15 cellular contexts compared by ENCODE assay signal in genomic region chr4:7877131-7877530, GRCh38.
DNase-seq lines count a peak whose midpoint lies in the region; ATAC-seq, FAIRE-seq and TF ChIP-seq lines count a peak whose summit lies in the region.
"Had no signal": no experiment of that assay in that cellular context is flagged by ENCODE, and none has a peak within 500 bp of the region (broad histone marks: within the 10 kb centered on the region; RNA-seq: fewer than 3 reads in every experiment).

No MANE protein-coding gene starts in this region.

- H3K4me3 Mint-ChIP-seq in CD8-positive, alpha-beta T cell: no peak overlapping the region
- H3K4me3 Mint-ChIP-seq in astrocyte (ENCODE audit: unreplicated experiment): no peak overlapping the region
- peak overlapping the region in 6 of 10 donors; percentile 41 to 70 (median 54) for H3K4me3 Mint-ChIP-seq in naive thymus-derived CD8-positive, alpha-beta T cell

- peak overlapping the region; percentile 74 for H3K4me2 ChIP-seq in astrocyte (ENCODE audit: low read length)

- H3K9ac ChIP-seq in astrocyte (ENCODE audit: low read length): peak overlapping the region; percentile 59

- POLR2A ChIA-PET in CD8-positive, alpha-beta T cell (lab: Charles Lee): interaction anchor here (1.0 to 1.2 kb wide), 3 partner anchors 12 to 110 kb away, joined by 3 to 7 read pairs (median 4); no protein-coding TSS in a partner anchor
- POLR2A ChIA-PET in naive thymus-derived CD8-positive, alpha-beta T cell (lab: Charles Lee): interaction anchor here (0.6 to 1.1 kb wide), 2 partner anchors 12 to 22 kb away, joined by 3 read pairs; no protein-coding TSS in a partner anchor

- no peaks in the 10 kb centered on the region for H3K36me3 Mint-ChIP-seq in CD8-positive, alpha-beta T cell
- peaks cover 9% of the 10 kb centered on the region for H3K36me3 Mint-ChIP-seq in astrocyte (ENCODE audit: low read depth, unreplicated experiment)
- no peaks in the 10 kb centered on the region for H3K36me3 Mint-ChIP-seq in naive thymus-derived CD8-positive, alpha-beta T cell
- H3K36me3 Mint-ChIP-seq: CD14-positive monocyte had no signal

- H3K27me3 Mint-ChIP-seq in CD8-positive, alpha-beta T cell (ENCODE audit: low read depth): no peaks in the 10 kb centered on the region
- no peaks in the 10 kb centered on the region for H3K27me3 Mint-ChIP-seq in astrocyte (ENCODE audit: low read depth, unreplicated experiment)
- peaks cover 0 to 2% (median 0%) of the 10 kb centered on the region in 5 donors for H3K27me3 Mint-ChIP-seq in naive thymus-derived CD8-positive, alpha-beta T cell

- peaks cover 88% of the 10 kb centered on the region for H3K79me2 ChIP-seq in ACC112 (ENCODE audit: control insufficient read depth, insufficient read depth, low read length, unreplicated experiment)
- peaks cover 96% of the 10 kb centered on the region for H3K79me2 ChIP-seq in astrocyte (ENCODE audit: insufficient read depth, low read length)

- no peaks in the 10 kb centered on the region for H3K27me3 ChIP-seq in ACC112 (ENCODE audit: insufficient read depth, low read length)
- H3K27me3 ChIP-seq in CD8-positive, alpha-beta T cell (ENCODE audit: insufficient read depth, low read length): no peaks in the 10 kb centered on the region
- H3K27me3 ChIP-seq in astrocyte (ENCODE audit: insufficient read depth, low read length): no peaks in the 10 kb centered on the region
- H3K27me3 ChIP-seq: body of pancreas, SJSA1, upper lobe of left lung had no signal

- H3K4me1 ChIP-seq in ACC112 (ENCODE audit: control insufficient read depth, insufficient read depth, low read length, unreplicated experiment) (peaks cover 42% of the 10 kb centered on the region), astrocyte (ENCODE audit: insufficient read depth, low read length) (peaks cover 57% of the 10 kb centered on the region)
- peaks cover 8% of the 10 kb centered on the region for H3K4me1 ChIP-seq in CD8-positive, alpha-beta T cell (ENCODE audit: insufficient read depth, low read length)

- DNase-seq in CD8-positive, alpha-beta T cell: no peak
- DNase-seq in astrocyte (ENCODE audit: low read depth) (no peak), NCI-H1694 (lab: John Stamatoyannopoulos, UW) (no peak), COLO668 (lab: John Stamatoyannopoulos, UW; ENCODE audit: unreplicated experiment) (no peak), inferior parietal cortex (ENCODE audit: extremely low spot score) (no peak)
- no peak for DNase-seq in naive thymus-derived CD8-positive, alpha-beta T cell
- DNase-seq: body of pancreas, EL, foreskin fibroblast, NCI-H1048, upper lobe of left lung had no signal

- intact Hi-C loops in CD8-positive, alpha-beta T cell (cut with DNase I, micrococcal nuclease): no loop called here

- H3K9me3 Mint-ChIP-seq in CD8-positive, alpha-beta T cell: no peaks in the 10 kb centered on the region
- peaks cover 3% of the 10 kb centered on the region for H3K9me3 Mint-ChIP-seq in astrocyte (ENCODE audit: unreplicated experiment)
- H3K9me3 Mint-ChIP-seq in naive thymus-derived CD8-positive, alpha-beta T cell: no peaks in the 10 kb centered on the region

- H3K27ac ChIP-seq in ACC112 (ENCODE audit: low read depth, low read length) (peak overlapping the region; percentile 17; the same call in 1 of the 2 replicates), astrocyte (ENCODE audit: low read depth, low read length) (peak overlapping the region; percentile 58)
- no peak overlapping the region for H3K27ac ChIP-seq in CD8-positive, alpha-beta T cell (ENCODE audit: low read depth, low read length)
- H3K27ac ChIP-seq: body of pancreas had no signal

- H3K4me1 Mint-ChIP-seq in CD8-positive, alpha-beta T cell (ENCODE audit: low read depth): peaks cover 37% of the 10 kb centered on the region
- H3K4me1 Mint-ChIP-seq in astrocyte (ENCODE audit: low read depth, unreplicated experiment): peaks cover 75% of the 10 kb centered on the region
- H3K4me1 Mint-ChIP-seq in naive thymus-derived CD8-positive, alpha-beta T cell: peaks cover 25 to 56% (median 38%) of the 10 kb centered on the region in 4 donors
- H3K4me1 Mint-ChIP-seq: CD14-positive monocyte had no signal

- no peaks in the 10 kb centered on the region for H3K9me3 ChIP-seq in CD8-positive, alpha-beta T cell (ENCODE audit: low read length)
- no peaks in the 10 kb centered on the region for H3K9me3 ChIP-seq in astrocyte (ENCODE audit: insufficient read depth, low read depth, low read length)
- H3K9me3 ChIP-seq: body of pancreas, upper lobe of left lung had no signal

- no peak for TF ChIP-seq CTCF in CD8-positive, alpha-beta T cell (IDR thresholded peaks at IDR 0.05)
- TF ChIP-seq CTCF in astrocyte (IDR thresholded peaks at IDR 0.05; ENCODE audit: insufficient read depth, low read depth, low read length): no peak

- CTCF ChIA-PET in CD8-positive, alpha-beta T cell (lab: Charles Lee): interaction anchor here (0.8 to 1.7 kb wide), 5 partner anchors 28 to 111 kb away, joined by 3 to 6 read pairs (median 4); no protein-coding TSS in a partner anchor

- H3K36me3 ChIP-seq in ACC112 (ENCODE audit: insufficient read depth, low read length) (peaks cover 5% of the 10 kb centered on the region; the same call in 1 of the 2 replicates), astrocyte (ENCODE audit: insufficient read depth, low read length) (peaks cover 2% of the 10 kb centered on the region)
- H3K36me3 ChIP-seq in CD8-positive, alpha-beta T cell (ENCODE audit: insufficient read depth, low read length): no peaks in the 10 kb centered on the region
- H3K36me3 ChIP-seq: upper lobe of left lung had no signal

- H3K4me3 ChIP-seq in ACC112 (ENCODE audit: low read depth, low read length): 0 out of 2 replicates have a peak overlapping the region, but pooled peaks have one; percentile 26
- H3K4me3 ChIP-seq in CD8-positive, alpha-beta T cell (ENCODE audit: low read depth, low read length): no peak overlapping the region
- no peak overlapping the region for H3K4me3 ChIP-seq in astrocyte (ENCODE audit: insufficient read depth, low read depth, low read length)
- H3K4me3 ChIP-seq: body of pancreas, upper lobe of left lung had no signal

- H2AFZ ChIP-seq in ACC112 (ENCODE audit: low read length, unreplicated experiment) (no peak overlapping the region), astrocyte (ENCODE audit: low read depth, low read length) (no peak overlapping the region)

- peak overlapping the region; percentile 19 for H3K27ac Mint-ChIP-seq in CD8-positive, alpha-beta T cell
- peak overlapping the region; percentile 9 for H3K27ac Mint-ChIP-seq in astrocyte (ENCODE audit: unreplicated experiment)
- peak overlapping the region in 7 of 10 donors; percentile 9 to 81 (median 74) for H3K27ac Mint-ChIP-seq in naive thymus-derived CD8-positive, alpha-beta T cell
- H3K27ac Mint-ChIP-seq: CD14-positive monocyte had no signal

- no peak for FAIRE-seq in astrocyte (lab: Jason Lieb, UNC)

- no peak for ATAC-seq in CD8-positive, alpha-beta T cell
- no peak for ATAC-seq in naive thymus-derived CD8-positive, alpha-beta T cell
- no peak for ATAC-seq in GM19467 (IDR thresholded peaks at IDR 0.05; ENCODE audit: unreplicated experiment)
- ATAC-seq: body of pancreas had no signal

- H4K20me1 ChIP-seq in astrocyte (ENCODE audit: insufficient read depth, low read length): peaks cover 30% of the 10 kb centered on the region

Comparison
In these comparisons a context has a peak if more than half of its experiments do, and no peak if none do; other contexts are left out.
1. H3K27ac Mint-ChIP-seq: peak in every context shown above with its lines; median percentile 74 in naive thymus-derived CD8-positive, alpha-beta T cell; 19 in CD8-positive, alpha-beta T cell; 9 in astrocyte.
2. H3K4me3 Mint-ChIP-seq: peak in naive thymus-derived CD8-positive, alpha-beta T cell (6 of 10); none in CD8-positive, alpha-beta T cell (single experiment) and astrocyte (single experiment).